In the genomic region with DNA sequence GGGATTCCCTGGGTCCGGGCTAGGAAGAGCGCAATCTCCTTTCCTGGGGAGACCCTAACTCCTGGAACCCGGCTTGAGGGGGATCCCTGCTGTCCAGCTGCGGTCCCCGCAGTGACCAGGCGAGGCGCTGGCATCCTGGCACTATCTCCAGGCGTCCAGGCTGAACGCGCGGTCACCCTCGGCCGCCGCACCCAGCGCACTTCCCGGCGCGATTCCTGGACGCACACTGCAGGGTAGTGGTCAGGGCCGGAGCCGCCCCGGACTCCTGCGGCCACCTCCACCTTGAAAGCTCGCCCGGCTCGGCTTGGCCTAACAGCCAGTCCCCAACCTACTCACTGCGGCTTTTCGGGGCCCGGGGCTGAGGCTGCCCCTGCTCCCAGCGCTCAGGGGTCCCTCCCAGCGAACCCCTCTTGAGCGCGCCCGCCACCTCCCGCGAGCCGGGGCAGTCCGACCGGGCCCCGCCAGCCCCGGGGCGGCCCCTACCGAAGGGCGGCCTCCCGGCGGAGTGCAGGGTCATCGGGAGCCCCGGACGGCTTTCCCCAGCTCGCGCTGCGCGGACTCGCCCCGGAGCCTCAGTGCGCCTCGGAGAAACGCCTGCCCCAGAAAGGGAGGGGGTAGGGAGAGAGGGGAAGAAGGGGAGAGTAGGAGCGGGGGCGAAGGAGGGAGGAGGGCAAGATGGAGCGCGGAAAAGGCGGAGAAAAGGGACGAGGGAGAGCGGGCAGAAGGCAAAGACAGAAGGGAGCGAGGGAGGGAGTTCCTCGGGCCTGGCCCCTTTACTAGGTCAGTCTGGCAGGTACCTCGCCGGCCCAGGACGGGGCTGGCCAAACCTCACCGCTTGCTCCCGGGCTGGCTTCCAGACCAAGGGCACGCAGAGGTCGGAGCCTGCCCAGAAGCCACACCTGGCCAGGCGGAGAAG, we compare ENCODE assay signal across 8 cellular contexts. TPM values are rescaled to one million over a fixed set of nuclear protein-coding genes. Genes with fewer than 3 reads are reported as not detected.
DNase-seq lines count a peak whose midpoint lies in the region; ATAC-seq, FAIRE-seq and TF ChIP-seq lines count a peak whose summit lies in the region.

No MANE protein-coding gene starts in this region.

- H3K4me1 Mint-ChIP-seq in IgD-negative memory B cell (peaks cover 16 to 30% (median 28%) of the 10 kb centered on the region in 3 donors), natural killer cell (no peaks in the 10 kb centered on the region)
- peaks cover 29% of the 10 kb centered on the region for H3K4me1 Mint-ChIP-seq in stimulated activated memory B cell treated with anti-CD40 and anti-IgM and Interleukin-4, amounts not matched to agents 10 μg/mL and 1 μg/mL and 100 μg/mL, for 72 hours

- ATAC-seq in stimulated activated memory B cell treated with anti-CD40 and anti-IgM and Interleukin-4, amounts not matched to agents 10 μg/mL and 1 μg/mL and 100 μg/mL, for 72 hours = peak; percentile 73
- ATAC-seq in HG02938 (IDR thresholded peaks at IDR 0.05; ENCODE audit: unreplicated experiment) (no peak), natural killer cell (no peak)

- POLR2A ChIA-PET in AG04450 (lab: Yijun Ruan, JAX) = no interaction called here

- no peak overlapping the region for H3K27ac ChIP-seq in AG04450 (ENCODE audit: low read depth, low read length)

- no peak overlapping the region for H3K27ac Mint-ChIP-seq in IgD-negative memory B cell
- H3K27ac Mint-ChIP-seq in stimulated activated memory B cell treated with anti-CD40 and anti-IgM and Interleukin-4, amounts not matched to agents 10 μg/mL and 1 μg/mL and 100 μg/mL, for 72 hours = peak overlapping the region; percentile 42
- H3K27ac Mint-ChIP-seq in natural killer cell = no peak overlapping the region

- no peak for FAIRE-seq in GM19239 (lab: Jason Lieb, UNC)

- CTCF ChIA-PET in AG04450 (lab: Charles Lee) = interaction anchor here (0.6 to 2.4 kb wide), 2 partner anchors 13 to 124 kb away, joined by 4 to 6 read pairs; no protein-coding TSS in a partner anchor

- H3K9me3 ChIP-seq in AG04450 (ENCODE audit: control insufficient read depth, insufficient read depth, low read length) = no peaks in the 10 kb centered on the region

- no peaks in the 10 kb centered on the region for H3K9me3 Mint-ChIP-seq in IgD-negative memory B cell
- no peaks in the 10 kb centered on the region for H3K9me3 Mint-ChIP-seq in stimulated activated memory B cell treated with anti-CD40 and anti-IgM and Interleukin-4, amounts not matched to agents 10 μg/mL and 1 μg/mL and 100 μg/mL, for 72 hours
- no peaks in the 10 kb centered on the region for H3K9me3 Mint-ChIP-seq in natural killer cell

- DNase-seq in AG04450 (ENCODE audit: low read depth, low spot score) (no peak), GM19239 (ENCODE audit: insufficient read length, low spot score) (peak; percentile 38), cardiac fibroblast (ENCODE audit: low read depth in 2 of 2) (peak; percentile 25 to 40), kidney glomerular epithelial cell (lab: John Stamatoyannopoulos, UW) (peak; percentile 12), natural killer cell (no peak)

- TF ChIP-seq CTCF in AG04450 (IDR thresholded peaks at IDR 0.05; ENCODE audit: low read depth, low read length) (peak; percentile 56), cardiac fibroblast (IDR thresholded peaks at IDR 0.05; ENCODE audit: low read depth, low read length) (peak; percentile 52), natural killer cell (IDR thresholded peaks at IDR 0.05) (no peak)

- intact Hi-C loops in natural killer cell (cut with micrococcal nuclease) = no loop called here

- H3K4me3 ChIP-seq in AG04450 (ENCODE audit: low read depth, low read length) (peak overlapping the region; percentile 59), cardiac fibroblast (replicated peaks in 1 of 2; ENCODE audit: low read depth in 2 of 2, low read length in 2 of 2) (peak overlapping the region; percentile 45 to 51)

- H3K36me3 Mint-ChIP-seq in IgD-negative memory B cell (no peaks in the 10 kb centered on the region), natural killer cell (no peaks in the 10 kb centered on the region)
- no peaks in the 10 kb centered on the region for H3K36me3 Mint-ChIP-seq in stimulated activated memory B cell treated with anti-CD40 and anti-IgM and Interleukin-4, amounts not matched to agents 10 μg/mL and 1 μg/mL and 100 μg/mL, for 72 hours

- H3K27me3 Mint-ChIP-seq in IgD-negative memory B cell (peaks cover 3% of the 10 kb centered on the region), natural killer cell (ENCODE audit: low read depth in 2 of 2) (peaks cover 29 to 42% of the 10 kb centered on the region in 2 donors)
- H3K27me3 Mint-ChIP-seq in stimulated activated memory B cell treated with anti-CD40 and anti-IgM and Interleukin-4, amounts not matched to agents 10 μg/mL and 1 μg/mL and 100 μg/mL, for 72 hours = peaks cover 13% of the 10 kb centered on the region

- H3K27me3 ChIP-seq in AG04450 (ENCODE audit: control insufficient read depth, insufficient read depth, low read length) = peaks cover 43% of the 10 kb centered on the region

- H3K4me3 Mint-ChIP-seq in IgD-negative memory B cell (peak overlapping the region; percentile 75 to 88 (median 83)), natural killer cell (no peak overlapping the region)
- H3K4me3 Mint-ChIP-seq in stimulated activated memory B cell treated with anti-CD40 and anti-IgM and Interleukin-4, amounts not matched to agents 10 μg/mL and 1 μg/mL and 100 μg/mL, for 72 hours = peak overlapping the region; percentile 72

RNA-seq across cellular contexts. Expression of a gene that starts 1.0 kb away (rescaled TPM):
- polyA plus RNA-seq in AG04450 (2011; rRNA removed) (0.11 TPM in 1 of 2 replicates, not detected in the other), IgD-negative memory B cell (0.18 TPM)
- polyA minus RNA-seq in AG04450 (2011; rRNA and poly(A)+ RNA removed) = not detected in 2 replicates
- total RNA-seq in natural killer cell = not detected

RNA-seq across cellular contexts. Expression of a gene that starts 53.8 kb away (rescaled TPM):
- polyA plus RNA-seq in AG04450 (2011; rRNA removed) = not detected in 2 replicates
- polyA minus RNA-seq in AG04450 (2011; rRNA and poly(A)+ RNA removed) = not detected in 2 replicates
- not detected for polyA plus RNA-seq in IgD-negative memory B cell
- not detected for total RNA-seq in natural killer cell

Comparison
In these comparisons a context has a peak if more than half of its experiments do, and no peak if none do; other contexts are left out.
1. DNase-seq: peak in GM19239 (single experiment), cardiac fibroblast (2 of 2) and kidney glomerular epithelial cell (single experiment); none in AG04450 (single experiment) and natural killer cell (single experiment).